In genomic region chr4:145847764-145848163, GRCh38 we compare ENCODE assay signal across 17 cellular contexts.
DNase-seq lines count a peak whose midpoint lies in the region; ATAC-seq and TF ChIP-seq lines count a peak whose summit lies in the region.
"Had no signal": no experiment of that assay in that cellular context is flagged by ENCODE, and none has a peak within 500 bp of the region (broad histone marks: within the 10 kb centered on the region; RNA-seq: fewer than 3 reads in every experiment).

No MANE protein-coding gene starts in this region.

- peaks cover 48% of the 10 kb centered on the region for H3K36me3 Mint-ChIP-seq in WTC11
- H3K36me3 Mint-ChIP-seq: CD14-positive monocyte had no signal

- peak overlapping the region; percentile 82 for H3K27ac Mint-ChIP-seq in WTC11
- H3K27ac Mint-ChIP-seq: CD14-positive monocyte had no signal

- intact Hi-C loops in left colon (cut with DNase I, micrococcal nuclease), result loop anchor here in 1 of 2 donors (10.0 kb wide), 1 partner anchor 87 kb away; the partner anchor contains the start of gene ZNF827

- no peak for TF ChIP-seq CTCF in WTC11 (IDR thresholded peaks at IDR 0.05)

- POLR2A ChIA-PET in WTC11 (lab: Charles Lee), result no interaction called here

- no peaks in the 10 kb centered on the region for H3K9me3 Mint-ChIP-seq in WTC11

- H3K27ac ChIP-seq in temporal lobe (ENCODE audit: low read depth, low read length), result peak overlapping the region; percentile 63

- no peaks in the 10 kb centered on the region for H3K27me3 Mint-ChIP-seq in WTC11 (ENCODE audit: low read depth)

- no peak for ATAC-seq in WTC11
- no peak for ATAC-seq in left colon
- ATAC-seq: Panc1 had no signal

- DNase-seq in WTC11 (ENCODE audit: low spot score) (no peak), hippocampal formation (lab: John Stamatoyannopoulos, UW) (peak; percentile 13 to 43), midbrain (lab: John Stamatoyannopoulos, UW) (peak; percentile 55), DMS53 (lab: John Stamatoyannopoulos, UW) (no peak), NCI-H345 (lab: John Stamatoyannopoulos, UW) (no peak), left colon (no peak)
- DNase-seq: Caco-2, DMS153, EL, IMR-90, Karpas-422, NCI-H1105, NCI-H1694, NCI-H524 treated with DMSO at 0.1 percent for 48 hours had no signal

- CTCF ChIA-PET in WTC11 (lab: Charles Lee), result interaction anchor here (0.7 kb wide), 1 partner anchor 40 kb away, joined by 3 read pairs; no protein-coding TSS in a partner anchor

- no peak overlapping the region for H3K4me3 Mint-ChIP-seq in WTC11
- H3K4me3 Mint-ChIP-seq: CD14-positive monocyte had no signal

- peaks cover 36% of the 10 kb centered on the region for H3K4me1 Mint-ChIP-seq in WTC11

TF ChIP-seq in WTC11, 78 proteins besides CTCF, POLR2A, EP300 and RAD21:
- no peak for TF ChIP-seq MLX (CRISPR knock-in tag; IDR thresholded peaks at IDR 0.05)

Comparison
In these comparisons a context has a peak if more than half of its experiments do, and no peak if none do; other contexts are left out.
1. DNase-seq: peak in hippocampal formation (2 of 2) and midbrain (single experiment); none in WTC11 (single experiment), DMS53 (single experiment), NCI-H345 (single experiment) and left colon (0 of 2).